Comparison of ENCODE assay signal across 25 cellular contexts in the genomic region with DNA sequence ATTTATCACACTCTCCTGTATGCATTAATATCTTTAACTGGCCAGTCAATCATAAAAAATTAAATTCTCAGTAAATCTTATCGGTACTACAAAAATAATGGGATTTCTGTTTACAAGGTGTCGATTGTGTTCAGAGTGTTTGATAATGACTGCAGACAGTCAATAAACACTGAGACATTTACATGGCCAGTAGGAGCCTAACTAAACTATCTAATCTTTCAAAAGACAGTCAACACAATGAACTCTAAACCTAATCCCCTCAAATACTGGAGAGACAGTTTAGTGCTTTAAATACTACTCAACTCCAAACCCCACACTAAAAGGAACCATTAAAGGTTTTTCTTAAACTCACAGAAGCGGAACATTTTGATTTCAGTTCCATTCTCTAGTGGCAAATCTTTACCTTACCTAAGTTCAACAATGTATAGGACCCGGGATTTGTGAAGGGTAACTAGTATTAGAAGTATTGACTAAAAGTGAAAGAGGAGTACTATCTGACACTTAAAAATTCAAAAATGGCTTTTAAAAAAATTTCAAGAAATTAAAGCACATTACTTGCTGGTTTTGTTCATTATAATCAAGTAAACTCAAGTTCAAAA. TPM values are rescaled to one million over a fixed set of nuclear protein-coding genes. Genes with fewer than 3 reads are reported as not detected.
DNase-seq lines count a peak whose midpoint lies in the region; ATAC-seq and TF ChIP-seq lines count a peak whose summit lies in the region.
"Had no signal": no experiment of that assay in that cellular context is flagged by ENCODE, and none has a peak within 500 bp of the region (broad histone marks: within the 10 kb centered on the region; RNA-seq: fewer than 3 reads in every experiment).

No MANE protein-coding gene starts in this region.

- CTCF ChIA-PET in activated CD4-positive, alpha-beta memory T cell treated with anti-CD3 and anti-CD28 coated beads, Interleukin-2, amount 10 ng/mL, durations not matched to agents 7 days and 5 days (lab: Charles Lee), result no interaction called here

- H3K4me3 Mint-ChIP-seq in memory B cell, result no peak overlapping the region
- H3K4me3 Mint-ChIP-seq in activated CD4-positive, alpha-beta memory T cell treated with anti-CD3 and anti-CD28 coated beads, Interleukin-2, amount 10 ng/mL, durations not matched to agents 7 days and 5 days, result no peak overlapping the region
- H3K4me3 Mint-ChIP-seq: CD4-positive, alpha-beta memory T cell; naive thymus-derived CD4-positive, alpha-beta T cell; stimulated activated effector memory CD8-positive, alpha-beta T cell treated with anti-CD3 and anti-CD28 coated beads, Interleukin-12 subunit alpha, Interleukin-12 subunit beta, amount 100 ng/mL, for 72 hours; T-cell had no signal

- no peak for TF ChIP-seq CTCF in GM13977 (IDR thresholded peaks at IDR 0.05; ENCODE audit: extremely low read depth, insufficient read depth, missing control alignments)
- no peak for TF ChIP-seq CTCF in right lobe of liver (IDR thresholded peaks at IDR 0.05)

- no peaks in the 10 kb centered on the region for H3K9me3 ChIP-seq in HUES48 (ENCODE audit: control insufficient read depth, insufficient read depth, low read length)
- H3K9me3 ChIP-seq in right lobe of liver, result no peaks in the 10 kb centered on the region
- H3K9me3 ChIP-seq: thoracic aorta had no signal

- ATAC-seq in GM21529 (IDR thresholded peaks at IDR 0.05; ENCODE audit: unreplicated experiment), result peak; percentile 44
- ATAC-seq in memory B cell (ENCODE audit: low read depth), result peak; percentile 42
- no peak for ATAC-seq in right lobe of liver
- ATAC-seq: foreskin keratinocyte; naive thymus-derived CD4-positive, alpha-beta T cell; stimulated activated effector memory CD8-positive, alpha-beta T cell treated with anti-CD3 and anti-CD28 coated beads, Interleukin-12 subunit alpha, Interleukin-12 subunit beta, amount 100 ng/mL, for 72 hours; T-cell had no signal

- intact Hi-C loops in right lobe of liver (cut with DNase I), result no loop called here

- WGBS in right lobe of liver (ENCODE audit: insufficient coverage, low coverage, low lambda C conversion rate, missing lambda C conversion rate), result 57% methylated on average over 4 of the region's 4 CpGs

- H3K4me1 ChIP-seq in HUES48 (ENCODE audit: control insufficient read depth, insufficient read depth, low read length), result 0 out of 2 replicates have a peak, but pooled peaks cover under 1% of the 10 kb centered on the region
- no peaks in the 10 kb centered on the region for H3K4me1 ChIP-seq in right lobe of liver
- H3K4me1 ChIP-seq: foreskin keratinocyte had no signal

- H3K27ac ChIP-seq in HUES48 (ENCODE audit: low read depth, low read length) (peak overlapping the region; percentile 54), right lobe of liver (no peak overlapping the region)
- H3K27ac ChIP-seq: cardiac muscle cell, dorsolateral prefrontal cortex, epithelial cell of prostate, foreskin keratinocyte, thoracic aorta had no signal

- no peaks in the 10 kb centered on the region for H3K36me3 ChIP-seq in HUES48 (ENCODE audit: control insufficient read depth, insufficient read depth, low read length)
- no peaks in the 10 kb centered on the region for H3K36me3 ChIP-seq in right lobe of liver
- H3K36me3 ChIP-seq: cardiac muscle cell, thoracic aorta had no signal

- POLR2A ChIA-PET in activated CD4-positive, alpha-beta memory T cell treated with anti-CD3 and anti-CD28 coated beads, Interleukin-2, amount 10 ng/mL, durations not matched to agents 7 days and 5 days (lab: Charles Lee), result no interaction called here

- no peak for TF ChIP-seq POLR2A in right lobe of liver (IDR thresholded peaks at IDR 0.05)

- peaks cover 16% of the 10 kb centered on the region for H3K4me1 Mint-ChIP-seq in memory B cell
- H3K4me1 Mint-ChIP-seq in activated CD4-positive, alpha-beta memory T cell treated with anti-CD3 and anti-CD28 coated beads, Interleukin-2, amount 10 ng/mL, durations not matched to agents 7 days and 5 days, result no peaks in the 10 kb centered on the region
- H3K4me1 Mint-ChIP-seq: CD4-positive, alpha-beta memory T cell; stimulated activated effector memory CD8-positive, alpha-beta T cell treated with anti-CD3 and anti-CD28 coated beads, Interleukin-12 subunit alpha, Interleukin-12 subunit beta, amount 100 ng/mL, for 72 hours; T-cell had no signal

- H3K9me3 Mint-ChIP-seq in memory B cell, result no peaks in the 10 kb centered on the region
- no peaks in the 10 kb centered on the region for H3K9me3 Mint-ChIP-seq in activated CD4-positive, alpha-beta memory T cell treated with anti-CD3 and anti-CD28 coated beads, Interleukin-2, amount 10 ng/mL, durations not matched to agents 7 days and 5 days
- H3K9me3 Mint-ChIP-seq: stimulated activated effector memory CD8-positive, alpha-beta T cell treated with anti-CD3 and anti-CD28 coated beads, Interleukin-12 subunit alpha, Interleukin-12 subunit beta, amount 100 ng/mL, for 72 hours; T-cell had no signal

- peak; percentile 28 for DNase-seq in GM13977 (ENCODE audit: low spot score)
- DNase-seq in memory B cell (ENCODE audit: low spot score in 2 of 2), result no peak
- DNase-seq in glomerular visceral epithelial cell (ENCODE audit: extremely low spot score), result no peak
- DNase-seq in activated CD4-positive, alpha-beta memory T cell treated with anti-CD3 and anti-CD28 coated beads, Interleukin-2, amount 10 ng/mL, durations not matched to agents 7 days and 5 days, result no peak
- DNase-seq in right lobe of liver, result no peak
- DNase-seq in inferior parietal cortex (ENCODE audit: extremely low spot score), result no peak
- DNase-seq: activated CD4-positive, alpha-beta T cell treated with anti-CD3 and anti-CD28 coated beads, Interleukin-2, amount 50 U/mL, for 1 hour; activated gamma-delta T cell treated with Interleukin-2 at 50 U/mL for 16 hours; amniotic stem cell; CD4-positive, alpha-beta memory T cell; DND-41; dorsolateral prefrontal cortex; foreskin keratinocyte; naive thymus-derived CD4-positive, alpha-beta T cell; NCI-H2081; NCI-H524 treated with DMSO at 0.1 percent for 48 hours; right cardiac atrium; SHP77; T-cell had no signal

- H3K36me3 Mint-ChIP-seq in memory B cell, result no peaks in the 10 kb centered on the region
- H3K36me3 Mint-ChIP-seq in activated CD4-positive, alpha-beta memory T cell treated with anti-CD3 and anti-CD28 coated beads, Interleukin-2, amount 10 ng/mL, durations not matched to agents 7 days and 5 days (ENCODE audit: low read depth), result no peaks in the 10 kb centered on the region
- H3K36me3 Mint-ChIP-seq: CD4-positive, alpha-beta memory T cell; naive thymus-derived CD4-positive, alpha-beta T cell; stimulated activated effector memory CD8-positive, alpha-beta T cell treated with anti-CD3 and anti-CD28 coated beads, Interleukin-12 subunit alpha, Interleukin-12 subunit beta, amount 100 ng/mL, for 72 hours; T-cell had no signal

- H3K4me3 ChIP-seq in HUES48 (ENCODE audit: low read depth, low read length) (no peak overlapping the region), right lobe of liver (no peak overlapping the region)
- H3K4me3 ChIP-seq: cardiac muscle cell, dorsolateral prefrontal cortex, thoracic aorta had no signal

- H3K27me3 ChIP-seq in HUES48 (ENCODE audit: control insufficient read depth, insufficient read depth, low read length), result no peaks in the 10 kb centered on the region
- H3K27me3 ChIP-seq in right lobe of liver, result no peaks in the 10 kb centered on the region
- H3K27me3 ChIP-seq: cardiac muscle cell had no signal

- H3K27ac Mint-ChIP-seq in memory B cell, result no peak overlapping the region
- no peak overlapping the region for H3K27ac Mint-ChIP-seq in activated CD4-positive, alpha-beta memory T cell treated with anti-CD3 and anti-CD28 coated beads, Interleukin-2, amount 10 ng/mL, durations not matched to agents 7 days and 5 days
- H3K27ac Mint-ChIP-seq: CD4-positive, alpha-beta memory T cell; naive thymus-derived CD4-positive, alpha-beta T cell; stimulated activated effector memory CD8-positive, alpha-beta T cell treated with anti-CD3 and anti-CD28 coated beads, Interleukin-12 subunit alpha, Interleukin-12 subunit beta, amount 100 ng/mL, for 72 hours; T-cell had no signal

- H3K27me3 Mint-ChIP-seq in memory B cell, result no peaks in the 10 kb centered on the region
- peaks cover 40% of the 10 kb centered on the region for H3K27me3 Mint-ChIP-seq in activated CD4-positive, alpha-beta memory T cell treated with anti-CD3 and anti-CD28 coated beads, Interleukin-2, amount 10 ng/mL, durations not matched to agents 7 days and 5 days

- in situ Hi-C loops in GM13977 (cut with MboI; ENCODE audit: low pct_unique_long_range_greater_than_20kb, low sequenced_read_pairs, unreplicated experiment), result no loop called here

- H3K9ac ChIP-seq in HUES48 (ENCODE audit: low read depth, low read length), result no peak overlapping the region

RNA-seq across cellular contexts. Expression of a gene that starts 37.3 kb away (rescaled TPM):
- 1 to 10 TPM; 9.4 to 9.9 TPM for total RNA-seq in activated CD4-positive, alpha-beta memory T cell treated with anti-CD3 and anti-CD28 coated beads, Interleukin-2, amount 10 ng/mL, durations not matched to agents 7 days and 5 days
- 10 to 100 TPM in 3 of 6 experiments, 1 to 10 TPM in 3; 5.5 to 15.6 (median 9.9) TPM for total RNA-seq in right lobe of liver

Comparison
In these comparisons a context has a peak if more than half of its experiments do, and no peak if none do; other contexts are left out.
1. ATAC-seq: peak in GM21529 (single experiment) and memory B cell (single experiment); none in right lobe of liver (0 of 4).